ENCODE assay signal across 3 cellular contexts in genomic region chr3:59797533-59797932, GRCh38.
TF ChIP-seq lines count a peak whose summit lies in the region.

No MANE protein-coding gene starts in this region.

TF ChIP-seq in HepG2, 621 proteins besides CTCF, POLR2A, EP300 and RAD21:
- TF ChIP-seq ZNF333 (CRISPR knock-in tag; IDR thresholded peaks at IDR 0.05; ENCODE audit: borderline replicate concordance) (no peak), MAFF (IDR thresholded peaks at IDR 0.05; ENCODE audit: low read depth, low read length) (peak; percentile 68), MAFK (conservative IDR thresholded peaks at IDR 0.05 in 1 of 2, IDR thresholded peaks at IDR 0.05 in 1 of 2; ENCODE audit: low read length in 2 of 2) (peak; percentile 59 to 77), HDAC2 (CRISPR knock-in tag; IDR thresholded peaks at IDR 0.05) (no peak), CAMTA2 (CRISPR knock-in tag; IDR thresholded peaks at IDR 0.05; ENCODE audit: borderline replicate concordance) (no peak), ZNF75D (CRISPR knock-in tag; IDR thresholded peaks at IDR 0.05; ENCODE audit: borderline replicate concordance) (no peak), ARID3A (IDR thresholded peaks at IDR 0.05; ENCODE audit: low read depth, low read length) (no peak)

TF ChIP-seq in A549, 52 proteins besides CTCF, POLR2A, EP300 and RAD21:
- TF ChIP-seq HOXB5 (CRISPR knock-in tag; IDR thresholded peaks at IDR 0.05), result no peak
- TF ChIP-seq MAFK (IDR thresholded peaks at IDR 0.05; ENCODE audit: partially characterized antibody), result peak; percentile 42

TF ChIP-seq in IMR-90, 13 proteins besides CTCF, POLR2A, EP300 and RAD21:
- TF ChIP-seq SMC3 (IDR thresholded peaks at IDR 0.05; ENCODE audit: low read depth, low read length) (no peak), FOS (IDR thresholded peaks at IDR 0.05; ENCODE audit: low read depth, low read length) (no peak), USF2 (IDR thresholded peaks at IDR 0.05; ENCODE audit: low read depth, low read length) (no peak), MAZ (IDR thresholded peaks at IDR 0.05; ENCODE audit: borderline replicate concordance, low read depth, low read length) (no peak), MAFK (IDR thresholded peaks at IDR 0.05; ENCODE audit: low read depth, low read length) (peak; percentile 60), MXI1 (IDR thresholded peaks at IDR 0.05; ENCODE audit: borderline replicate concordance, low read depth, low read length) (no peak)
